In the genomic region with DNA sequence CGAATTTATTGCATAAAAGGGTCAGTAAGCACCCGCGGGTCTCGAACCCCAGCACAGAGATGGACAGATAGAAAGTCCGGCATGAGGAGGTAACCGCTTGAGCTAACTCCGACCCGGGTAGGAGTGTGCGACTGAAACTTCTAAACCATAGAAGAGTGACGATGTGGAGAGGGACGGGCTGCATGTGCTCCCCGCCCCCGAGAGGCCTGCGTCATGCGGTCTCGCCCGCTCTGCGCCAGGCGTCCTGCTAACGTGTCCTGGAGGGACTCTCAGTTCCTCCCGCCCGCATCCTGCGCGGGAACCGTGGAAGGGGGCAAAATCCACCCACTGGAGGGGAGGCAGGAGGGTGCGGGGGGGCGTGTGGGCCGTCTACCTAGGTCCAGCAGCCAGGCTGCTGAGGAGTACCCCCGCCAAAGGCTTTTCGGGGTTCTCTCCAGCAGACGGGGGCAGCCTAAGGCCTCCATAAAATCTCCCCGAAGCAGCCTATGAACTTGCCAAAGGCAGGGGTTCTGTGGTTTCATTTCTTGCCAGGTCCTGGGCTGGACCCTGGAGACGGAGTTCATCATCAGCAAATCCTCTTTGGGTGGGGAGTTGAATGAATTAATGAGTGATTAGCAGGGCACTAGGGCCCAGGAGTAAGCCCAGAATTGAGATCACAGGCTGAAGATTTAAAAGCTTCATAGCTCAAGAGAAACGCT, we compare ENCODE assay signal across 9 cellular contexts. TPM values are rescaled to one million over a fixed set of nuclear protein-coding genes. Genes with fewer than 3 reads are reported as not detected.
A peak's percentile ranks its signal among the peaks of the same experiment; 100 is the strongest.
DNase-seq lines count a peak whose midpoint lies in the region; ATAC-seq and TF ChIP-seq lines count a peak whose summit lies in the region.
"Had no signal": no experiment of that assay in that cellular context is flagged by ENCODE, and none has a peak within 500 bp of the region (broad histone marks: within the 10 kb centered on the region; RNA-seq: fewer than 3 reads in every experiment).

No MANE protein-coding gene starts in this region.

- TF ChIP-seq CTCF in A673 (conservative IDR thresholded peaks at IDR 0.05; ENCODE audit: low read depth, low read length) (no peak), cardiac fibroblast (IDR thresholded peaks at IDR 0.05; ENCODE audit: low read depth, low read length) (no peak)

- ATAC-seq in HG03175 (IDR thresholded peaks at IDR 0.05; ENCODE audit: unreplicated experiment) = peak; percentile 97

- intact Hi-C loops in A673 (cut with micrococcal nuclease; ENCODE audit: unreplicated experiment) = loop anchor here (5.0 kb wide), 1 partner anchor 133 kb away; no protein-coding TSS in a partner anchor

- H3K27ac ChIP-seq in A673 (ENCODE audit: low read depth, low read length, poor library complexity, severe bottlenecking) (no peak overlapping the region), layer of hippocampus (ENCODE audit: low read depth, low read length) (peak overlapping the region; percentile 15)

- H3K4me1 ChIP-seq in A673 (ENCODE audit: insufficient read depth, low read length, poor library complexity, severe bottlenecking) (no peaks in the 10 kb centered on the region), HAP-1 (no peaks in the 10 kb centered on the region)

- DNase-seq in A673 (ENCODE audit: low spot score) (peak; percentile 77), T1000 (lab: John Stamatoyannopoulos, UW) (peak; percentile 79), cardiac fibroblast (ENCODE audit: low read depth in 2 of 2) (peak; percentile 96 to 98), HAP-1 (ENCODE audit: low spot score in 2 of 2) (no peak)
- DNase-seq in stimulated activated CD4-positive, alpha-beta T cell treated with anti-CD3 and anti-CD28 coated beads, Interleukin-1b, Interleukin-23, amount 100 ng/mL, for 4 hours (ENCODE audit: low read depth in 2 of 2) = peak; percentile 2 to 29
- DNase-seq: DND-41 had no signal

- CTCF ChIA-PET in A673 (lab: Charles Lee) = no interaction called here

- in situ Hi-C loops in HAP-1 (cut with MboI; ENCODE audit: low sequenced_read_pairs) = loop anchor here (5.0 kb wide), 1 partner anchor 193 kb away; no protein-coding TSS in a partner anchor

- peak; percentile 38 for TF ChIP-seq POLR2A in GM19193 (IDR thresholded peaks at IDR 0.05; ENCODE audit: extremely low read depth, insufficient read depth, insufficient read length)

- BruUV-seq in A673 (replicated peaks; lab: Mats Ljungman, UMichigan) = no TSS peak

- POLR2A ChIA-PET in A673 (lab: Charles Lee; ENCODE audit: low non-redundant PET) = no interaction called here

- H3K4me3 ChIP-seq in A673 (ENCODE audit: low read depth, low read length, poor library complexity, severe bottlenecking) = peak overlapping the region; percentile 41
- peak overlapping the region; percentile 45 to 57 for H3K4me3 ChIP-seq in cardiac fibroblast (replicated peaks in 1 of 2; ENCODE audit: low read depth in 2 of 2, low read length in 2 of 2)
- H3K4me3 ChIP-seq in HAP-1 = no peak overlapping the region

- H3K27me3 ChIP-seq in A673 (replicated peaks; ENCODE audit: insufficient read depth, low read depth, low read length, poor library complexity) = peaks cover 9% of the 10 kb centered on the region
- peaks cover 3% of the 10 kb centered on the region for H3K27me3 ChIP-seq in layer of hippocampus (ENCODE audit: control insufficient read depth, insufficient read depth, low read length)
- H3K27me3 ChIP-seq in HAP-1 (ENCODE audit: low read depth) = no peaks in the 10 kb centered on the region; the same call in 1 of the 2 replicates

- H3K9me3 ChIP-seq in A673 (ENCODE audit: low read depth, low read length, poor library complexity, severe bottlenecking) (no peaks in the 10 kb centered on the region), HAP-1 (no peaks in the 10 kb centered on the region)

- H3K36me3 ChIP-seq in A673 (ENCODE audit: insufficient read depth, low read length, poor library complexity, severe bottlenecking) = no peaks in the 10 kb centered on the region
- H3K36me3 ChIP-seq in HAP-1 (replicated peaks) = no peaks in the 10 kb centered on the region

RNA-seq across cellular contexts. Expression of gene TGFBI, which starts 51.8 kb away (rescaled TPM):
- total RNA-seq in A673 (2021) = 108 and 115 TPM in 2 replicates

RNA-seq across cellular contexts. Expression of gene SMAD5, which starts 52.0 kb away (rescaled TPM):
- 72.0 and 73.0 TPM in 2 replicates for total RNA-seq in A673 (2021)

Comparison
In these comparisons a context has a peak if more than half of its experiments do, and no peak if none do; other contexts are left out.
1. DNase-seq: peak in A673 (single experiment), T1000 (single experiment), cardiac fibroblast (2 of 2) and stimulated activated CD4-positive, alpha-beta T cell treated with anti-CD3 and anti-CD28 coated beads, Interleukin-1b, Interleukin-23, amount 100 ng/mL, for 4 hours (2 of 2); none in HAP-1 (0 of 2).